1 cellular context compared by ENCODE assay signal in genomic region chr12:6026998-6027397, GRCh38.
TF ChIP-seq lines count a peak whose summit lies in the region.

No MANE protein-coding gene starts in this region.

TF ChIP-seq in H1, 55 proteins besides CTCF, POLR2A, EP300 and RAD21:
- TF ChIP-seq, protein P1, sequence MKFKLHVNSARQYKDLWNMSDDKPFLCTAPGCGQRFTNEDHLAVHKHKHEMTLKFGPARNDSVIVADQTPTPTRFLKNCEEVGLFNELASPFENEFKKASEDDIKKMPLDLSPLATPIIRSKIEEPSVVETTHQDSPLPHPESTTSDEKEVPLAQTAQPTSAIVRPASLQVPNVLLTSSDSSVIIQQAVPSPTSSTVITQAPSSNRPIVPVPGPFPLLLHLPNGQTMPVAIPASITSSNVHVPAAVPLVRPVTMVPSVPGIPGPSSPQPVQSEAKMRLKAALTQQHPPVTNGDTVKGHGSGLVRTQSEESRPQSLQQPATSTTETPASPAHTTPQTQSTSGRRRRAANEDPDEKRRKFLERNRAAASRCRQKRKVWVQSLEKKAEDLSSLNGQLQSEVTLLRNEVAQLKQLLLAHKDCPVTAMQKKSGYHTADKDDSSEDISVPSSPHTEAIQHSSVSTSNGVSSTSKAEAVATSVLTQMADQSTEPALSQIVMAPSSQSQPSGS (IDR thresholded peaks at IDR 0.05; ENCODE audit: low read length) = no peak
- TF ChIP-seq ASH2L (IDR thresholded peaks at IDR 0.05; ENCODE audit: low read length) = no peak
TF ChIP-seq in H1: peak in this region for 0.
